ENCODE assay signal across 8 cellular contexts in genomic region chr20:44217342-44218092, GRCh38.
A peak's percentile ranks its signal among the peaks of the same experiment; 100 is the strongest.
DNase-seq lines count a peak whose midpoint lies in the region; ATAC-seq, FAIRE-seq and TF ChIP-seq lines count a peak whose summit lies in the region.

No MANE protein-coding gene starts in this region.

- FAIRE-seq in H54 (lab: Jason Lieb, UNC): no peak

- no peaks in the 10 kb centered on the region for H3K27me3 Mint-ChIP-seq in memory B cell

- TF ChIP-seq POLR2A in H54 (IDR thresholded peaks at IDR 0.05; ENCODE audit: low read depth, low read length): no peak

- peaks cover 25% of the 10 kb centered on the region for H3K4me1 Mint-ChIP-seq in memory B cell

- no peak overlapping the region for H3K4me3 ChIP-seq in AG10803 (ENCODE audit: low read length)

- TF ChIP-seq CTCF in AG10803 (conservative IDR thresholded peaks at IDR 0.05; ENCODE audit: low read length): peak; percentile 97

- no peak overlapping the region for H3K27ac Mint-ChIP-seq in memory B cell

- H3K36me3 Mint-ChIP-seq in memory B cell: peaks cover 11% of the 10 kb centered on the region

- no peak overlapping the region for H3K4me3 Mint-ChIP-seq in memory B cell

- DNase-seq in AG10803 (ENCODE audit: low read depth) (peak; percentile 64), H54 (ENCODE audit: insufficient read length, low spot score) (peak; percentile 51), NCI-H526 (lab: John Stamatoyannopoulos, UW) (peak; percentile 62 to 90), memory B cell (ENCODE audit: low spot score in 2 of 2) (peak; percentile 42 to 58)
- DNase-seq in activated CD4-positive, alpha-beta T cell treated with anti-CD3 and anti-CD28 coated beads, Interleukin-2, amount 50 U/mL, for 4 hours: peak; percentile 50 to 55
- peak; percentile 72 for DNase-seq in effector CD4-positive, alpha-beta T cell
- DNase-seq in stimulated activated CD8-positive, alpha-beta memory T cell treated with anti-CD3 and anti-CD28 coated beads, Interleukin-4, amount 100 ng/mL, for 24 hours (ENCODE audit: low read depth): peak; percentile 37

- peak; percentile 60 for ATAC-seq in memory B cell (ENCODE audit: low read depth)
- no peak for ATAC-seq in GM21529 (IDR thresholded peaks at IDR 0.05; ENCODE audit: unreplicated experiment)

- H3K9me3 Mint-ChIP-seq in memory B cell: no peaks in the 10 kb centered on the region
